Comparison of ENCODE assay signal across 8 cellular contexts in the genomic region with DNA sequence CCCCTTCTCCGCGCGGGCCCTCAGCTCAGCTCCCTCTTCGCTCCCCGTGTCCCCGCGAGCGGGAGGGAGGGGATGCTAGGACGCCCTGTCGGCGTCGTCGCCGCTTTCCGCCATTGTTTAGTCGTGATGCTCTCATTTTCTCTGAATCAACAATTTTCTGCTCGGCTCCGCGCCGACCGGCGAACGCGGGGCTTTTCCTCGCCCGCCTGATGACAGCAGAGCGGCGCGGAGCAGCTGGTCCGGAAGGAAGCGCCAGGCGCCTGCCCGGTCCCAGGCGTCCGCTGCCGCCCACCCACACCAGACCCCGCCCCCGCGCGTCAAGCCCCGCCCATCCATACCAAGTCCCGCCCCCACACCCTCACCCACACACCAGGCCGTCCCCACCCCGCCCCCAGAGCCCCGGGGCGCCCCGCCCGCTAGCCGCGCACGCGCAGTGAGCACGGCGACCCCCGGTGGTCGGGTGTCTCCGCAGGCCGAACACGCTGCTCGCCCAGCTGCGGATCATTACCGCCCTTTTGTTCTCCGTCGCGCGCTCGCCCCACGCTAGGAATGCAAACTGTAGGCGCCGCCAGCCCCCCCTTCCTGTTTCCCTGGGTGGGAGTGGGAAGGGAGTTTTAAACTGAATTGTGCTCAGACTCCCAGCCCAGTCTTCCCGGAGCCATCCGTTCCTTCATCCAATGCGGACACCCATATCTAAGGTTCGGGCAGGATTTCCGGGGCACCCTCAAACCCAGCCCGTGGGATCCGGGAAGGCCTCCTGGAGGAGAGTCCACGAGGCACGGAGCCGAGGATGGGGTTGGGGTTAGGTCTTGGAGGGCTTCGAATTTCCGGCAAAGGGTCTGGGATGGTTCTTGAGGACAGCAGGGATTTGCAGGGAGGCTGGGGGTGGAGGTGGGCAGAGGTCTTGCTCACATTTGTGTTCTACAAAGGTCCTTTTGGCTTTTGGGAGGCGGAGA. TPM values are rescaled to one million over a fixed set of nuclear protein-coding genes. Genes with fewer than 3 reads are reported as not detected.
DNase-seq lines count a peak whose midpoint lies in the region; ATAC-seq, FAIRE-seq and TF ChIP-seq lines count a peak whose summit lies in the region.

No MANE protein-coding gene starts in this region.

- TF ChIP-seq CTCF in GM12875 (IDR thresholded peaks at IDR 0.05; ENCODE audit: borderline replicate concordance, insufficient read depth, low read depth, low read length) (no peak), activated B cell treated with CpG ODN at 0.5 μM for 24 hours (IDR thresholded peaks at IDR 0.05) (no peak)

- POLR2A ChIA-PET in activated B cell treated with CpG ODN at 0.5 μM for 24 hours (lab: Charles Lee), result no interaction called here

- CTCF ChIA-PET in activated B cell treated with CpG ODN at 0.5 μM for 24 hours (lab: Charles Lee), result interaction anchor here (1.5 kb wide), 1 partner anchor 374 kb away, joined by 3 read pairs; no protein-coding TSS in a partner anchor

- FAIRE-seq in HTR-8/SVneo (lab: Jason Lieb, UNC), result peak; percentile 84

- intact Hi-C loops in activated B cell treated with CpG ODN at 0.5 μM for 24 hours (cut with micrococcal nuclease) (loop anchor here (2.0 kb wide), 1 partner anchor 56 kb away; no protein-coding TSS in a partner anchor), left colon (cut with DNase I, micrococcal nuclease) (no loop called here)

- peaks cover 1% of the 10 kb centered on the region for H3K36me3 Mint-ChIP-seq in activated B cell treated with CpG ODN at 0.5 μM for 24 hours (ENCODE audit: low read depth)
- peaks cover 2% of the 10 kb centered on the region for H3K36me3 Mint-ChIP-seq in central memory CD8-positive, alpha-beta T cell (ENCODE audit: insufficient read depth)

- ATAC-seq in activated B cell treated with CpG ODN at 0.5 μM for 24 hours (ENCODE audit: low read depth), result peak; percentile 96
- peak; percentile 85 for ATAC-seq in central memory CD8-positive, alpha-beta T cell (replicated peaks; ENCODE audit: extremely low read depth, poor library complexity, severe bottlenecking)
- ATAC-seq in left colon, result peak; percentile 34

- H3K9me3 Mint-ChIP-seq in activated B cell treated with CpG ODN at 0.5 μM for 24 hours, result no peaks in the 10 kb centered on the region
- no peaks in the 10 kb centered on the region for H3K9me3 Mint-ChIP-seq in central memory CD8-positive, alpha-beta T cell

- H3K4me3 Mint-ChIP-seq in activated B cell treated with CpG ODN at 0.5 μM for 24 hours, result peak overlapping the region; percentile 86
- H3K4me3 Mint-ChIP-seq in central memory CD8-positive, alpha-beta T cell, result peak overlapping the region; percentile 83

- no peak overlapping the region for H3K27ac Mint-ChIP-seq in activated B cell treated with CpG ODN at 0.5 μM for 24 hours
- no peak overlapping the region for H3K27ac Mint-ChIP-seq in central memory CD8-positive, alpha-beta T cell (ENCODE audit: low read depth)

- peak; percentile 83 for DNase-seq in HTR-8/SVneo (ENCODE audit: insufficient read length, low spot score)
- peak; percentile 54 for DNase-seq in activated B cell treated with CpG ODN at 0.5 μM for 24 hours
- peak in 1 of 2 donors; percentile 24 for DNase-seq in central memory CD8-positive, alpha-beta T cell (ENCODE audit: low spot score in 2 of 2)
- DNase-seq in left colon, result peak in 1 of 2 donors; percentile 29
- peak; percentile 66 for DNase-seq in stimulated activated CD4-positive, alpha-beta T cell treated with anti-CD3 and anti-CD28 coated beads, Interleukin-1b, Interleukin-23, amount 100 ng/mL, for 48 hours
- DNase-seq in Kasumi-1 (lab: John Stamatoyannopoulos, UW), result no peak
- no peak for DNase-seq in GF-D8 (lab: John Stamatoyannopoulos, UW)

- peaks cover 25% of the 10 kb centered on the region for H3K27me3 Mint-ChIP-seq in activated B cell treated with CpG ODN at 0.5 μM for 24 hours
- peaks cover 9% of the 10 kb centered on the region for H3K27me3 Mint-ChIP-seq in central memory CD8-positive, alpha-beta T cell

- peaks cover 11% of the 10 kb centered on the region for H3K4me1 Mint-ChIP-seq in activated B cell treated with CpG ODN at 0.5 μM for 24 hours
- peaks cover 17% of the 10 kb centered on the region for H3K4me1 Mint-ChIP-seq in central memory CD8-positive, alpha-beta T cell

- peak overlapping the region; percentile 51 for H3K4me3 ChIP-seq in GM12875 (ENCODE audit: low read depth, low read length)

RNA-seq across cellular contexts. Expression of gene SLC32A1, which starts 49.8 kb away (rescaled TPM):
- not detected in 2 replicates for total RNA-seq in activated B cell treated with CpG ODN at 0.5 μM for 24 hours
- under 1 TPM; 0.09 to 0.20 TPM for total RNA-seq in left colon

Comparison
In these comparisons a context has a peak if more than half of its experiments do, and no peak if none do; other contexts are left out.
1. DNase-seq: peak in HTR-8/SVneo (single experiment), activated B cell treated with CpG ODN at 0.5 μM for 24 hours (single experiment) and stimulated activated CD4-positive, alpha-beta T cell treated with anti-CD3 and anti-CD28 coated beads, Interleukin-1b, Interleukin-23, amount 100 ng/mL, for 48 hours (single experiment); none in Kasumi-1 (0 of 2) and GF-D8 (single experiment).
2. ATAC-seq: peak in every context shown above with its lines; median percentile 96 in activated B cell treated with CpG ODN at 0.5 μM for 24 hours; 85 in central memory CD8-positive, alpha-beta T cell; 34 in left colon.